In the genomic region with DNA sequence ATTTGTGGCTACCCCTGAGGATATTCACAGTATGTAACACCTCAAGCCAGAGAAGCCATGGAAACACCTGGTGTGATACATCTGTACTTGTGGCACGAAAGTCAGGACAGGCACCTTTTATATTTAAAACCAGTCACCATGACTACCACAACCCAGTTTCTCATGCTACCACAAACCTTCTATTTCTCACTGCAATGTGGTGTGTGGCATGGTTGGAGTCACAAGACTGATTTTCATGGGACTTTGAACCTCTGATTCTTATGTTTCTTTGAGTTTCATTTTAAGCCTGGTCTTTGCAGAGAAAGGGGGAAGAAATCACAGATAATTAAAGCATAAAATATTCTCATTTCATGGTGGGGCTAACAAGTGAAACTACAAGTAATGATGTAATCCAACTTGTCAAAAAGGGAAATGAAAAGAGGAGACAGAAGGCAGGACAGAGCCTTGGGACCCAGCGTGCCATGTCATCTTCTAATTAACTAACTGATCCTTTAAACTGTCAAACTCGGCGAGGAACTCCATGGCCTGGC, we compare ENCODE assay signal across 12 cellular contexts.
DNase-seq lines count a peak whose midpoint lies in the region; ATAC-seq, FAIRE-seq and TF ChIP-seq lines count a peak whose summit lies in the region.
"Had no signal": no experiment of that assay in that cellular context is flagged by ENCODE, and none has a peak within 500 bp of the region (broad histone marks: within the 10 kb centered on the region; RNA-seq: fewer than 3 reads in every experiment).

No MANE protein-coding gene starts in this region.

- H3K9me3 ChIP-seq in small intestine (ENCODE audit: control insufficient read depth, low read depth) (no peaks in the 10 kb centered on the region), left ventricle myocardium inferior (replicated peaks) (no peaks in the 10 kb centered on the region)
- H3K9me3 ChIP-seq: tibial nerve had no signal

- peaks cover 0 to 4% of the 10 kb centered on the region in 2 donors for H3K4me1 ChIP-seq in small intestine (ENCODE audit: control insufficient read depth in 2 of 2, insufficient read depth in 1 of 2, low read depth in 1 of 2, low read length in 1 of 2)
- peaks cover 78% of the 10 kb centered on the region for H3K4me1 ChIP-seq in left ventricle myocardium inferior

- H3K27me3 ChIP-seq in small intestine (ENCODE audit: control insufficient read depth in 2 of 2, insufficient read depth in 2 of 2, low read length in 2 of 2) (no peaks in the 10 kb centered on the region), left ventricle myocardium inferior (ENCODE audit: low read depth) (no peaks in the 10 kb centered on the region)
- H3K27me3 ChIP-seq: tibial nerve had no signal

- ATAC-seq in GM19043 (IDR thresholded peaks at IDR 0.05; ENCODE audit: low read depth, unreplicated experiment) (peak; percentile 84), HG02623 (IDR thresholded peaks at IDR 0.05; ENCODE audit: unreplicated experiment) (peak; percentile 89), HG03565 (IDR thresholded peaks at IDR 0.05; ENCODE audit: unreplicated experiment) (peak; percentile 87)
- ATAC-seq: left ventricle myocardium superior had no signal

- H3K4me3 ChIP-seq in small intestine (ENCODE audit: low read depth in 1 of 2, low read length in 2 of 2) (no peak overlapping the region), left ventricle myocardium inferior (no peak overlapping the region)
- H3K4me3 ChIP-seq: SK-N-MC, tibial nerve had no signal

- H3K36me3 ChIP-seq in small intestine (ENCODE audit: control insufficient read depth in 2 of 2, insufficient read depth in 2 of 2, low read length in 2 of 2) (no peaks in the 10 kb centered on the region), left ventricle myocardium inferior (no peaks in the 10 kb centered on the region)
- H3K36me3 ChIP-seq: tibial nerve had no signal

- intact Hi-C loops in left ventricle myocardium inferior (cut with micrococcal nuclease), result no loop called here

- TF ChIP-seq CTCF in left ventricle myocardium inferior (IDR thresholded peaks at IDR 0.05; ENCODE audit: borderline replicate concordance), result no peak

- FAIRE-seq in small intestine (lab: Jason Lieb, UNC), result no peak
- FAIRE-seq: endothelial cell of umbilical vein had no signal

- peak overlapping the region in 1 of 2 donors; percentile 30 for H3K27ac ChIP-seq in small intestine (ENCODE audit: low read depth in 1 of 2, low read length in 1 of 2)
- H3K27ac ChIP-seq in left ventricle myocardium inferior (replicated peaks), result no peak overlapping the region
- H3K27ac ChIP-seq: SK-N-MC, tibial nerve had no signal

- DNase-seq in small intestine (peak; percentile 32), left ventricle myocardium inferior (no peak), NCI-H510A treated with DMSO at 0.1 percent for 48 hours (lab: John Stamatoyannopoulos, UW) (no peak), retina (no peak)
- no peak for DNase-seq in stimulated activated CD4-positive, alpha-beta T cell treated with anti-CD3 and anti-CD28 coated beads, Interleukin-4, amount 100 ng/mL, for 24 hours
- DNase-seq: left ventricle myocardium superior had no signal

- 25 to 56% (median 37%) methylated on average over 4 of the region's 4 CpGs for WGBS in small intestine, 3 donors
